ENCODE assay signal across 8 cellular contexts in the genomic region with DNA sequence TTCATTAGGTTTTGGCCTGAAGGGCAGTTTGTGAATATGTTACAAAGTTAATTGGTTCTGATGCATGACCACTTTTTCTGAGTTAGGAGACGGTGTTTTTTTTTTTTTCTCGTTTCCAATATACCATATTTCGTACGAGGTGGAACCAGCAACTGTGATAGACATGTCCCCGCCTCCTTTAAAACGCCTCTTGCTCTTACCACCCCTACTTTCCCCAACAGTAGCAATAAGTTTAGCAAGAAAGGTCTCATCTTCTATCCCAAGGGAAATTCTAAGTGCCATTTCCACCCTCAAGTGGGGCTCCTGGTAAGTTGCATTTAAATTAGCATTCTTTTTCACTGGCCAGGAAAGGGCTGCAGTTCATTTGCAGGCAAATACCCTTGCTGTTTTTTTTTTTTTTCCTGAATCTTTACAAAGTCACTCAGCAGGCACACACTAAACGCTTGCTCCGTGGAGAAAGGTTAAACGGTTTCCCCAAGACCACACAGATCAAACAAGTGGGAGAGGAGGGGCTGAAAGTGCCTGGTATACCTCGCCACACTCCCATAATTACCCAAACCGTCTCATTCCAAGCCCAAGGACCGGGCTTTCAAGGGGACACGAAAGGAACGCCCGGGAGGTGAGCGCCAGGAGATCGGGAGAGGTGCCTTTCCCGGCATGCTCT. TPM values are rescaled to one million over a fixed set of nuclear protein-coding genes. Genes with fewer than 3 reads are reported as not detected.
A peak's percentile ranks its signal among the peaks of the same experiment; 100 is the strongest.
DNase-seq lines count a peak whose midpoint lies in the region; ATAC-seq and TF ChIP-seq lines count a peak whose summit lies in the region.

No MANE protein-coding gene starts in this region.

- H3K4me1 Mint-ChIP-seq in activated CD4-positive, alpha-beta T cell treated with anti-CD3 and anti-CD28 coated beads, Interleukin-2, amount 10 ng/mL, durations not matched to agents 24 days and 14 days, result peaks cover 13% of the 10 kb centered on the region
- peaks cover 16 to 19% (median 16%) of the 10 kb centered on the region in 3 donors for H3K4me1 Mint-ChIP-seq in T-cell

- no peaks in the 10 kb centered on the region for H3K27me3 ChIP-seq in rectal smooth muscle tissue (ENCODE audit: control insufficient read depth, insufficient read depth, low read length)

- peaks cover 17% of the 10 kb centered on the region for H3K27me3 Mint-ChIP-seq in activated CD4-positive, alpha-beta T cell treated with anti-CD3 and anti-CD28 coated beads, Interleukin-2, amount 10 ng/mL, durations not matched to agents 24 days and 14 days
- no peaks in the 10 kb centered on the region for H3K27me3 Mint-ChIP-seq in T-cell

- no peaks in the 10 kb centered on the region for H3K36me3 ChIP-seq in rectal smooth muscle tissue (ENCODE audit: control insufficient read depth, insufficient read depth, low read length)

- no peak for TF ChIP-seq CTCF in fibroblast of villous mesenchyme (IDR thresholded peaks at IDR 0.05; ENCODE audit: insufficient read depth, low read depth, low read length)

- peaks cover 7% of the 10 kb centered on the region for H3K9me3 Mint-ChIP-seq in activated CD4-positive, alpha-beta T cell treated with anti-CD3 and anti-CD28 coated beads, Interleukin-2, amount 10 ng/mL, durations not matched to agents 24 days and 14 days
- H3K9me3 Mint-ChIP-seq in T-cell, result peaks cover 4 to 8% (median 6%) of the 10 kb centered on the region in 3 donors

- H3K27ac ChIP-seq in rectal smooth muscle tissue (ENCODE audit: low read depth, low read length), result no peak overlapping the region

- no peak for DNase-seq in activated CD4-positive, alpha-beta T cell treated with anti-CD3 and anti-CD28 coated beads, Interleukin-2, amount 10 ng/mL, durations not matched to agents 24 days and 14 days
- no peak for DNase-seq in activated CD4-positive, alpha-beta T cell treated with anti-CD3 and anti-CD28 coated beads for 48 hours
- no peak for DNase-seq in T-cell
- no peak for DNase-seq in fibroblast of villous mesenchyme (ENCODE audit: low read depth)
- no peak for DNase-seq in stimulated activated CD4-positive, alpha-beta T cell treated with anti-CD3 and anti-CD28 coated beads, Interleukin-15, amount 100 ng/mL, for 24 hours

- ATAC-seq in T-cell (replicated peaks in 1 of 4) (peak in 2 of 4 experiments; percentile 3 to 15), GM21723 (IDR thresholded peaks at IDR 0.05; ENCODE audit: unreplicated experiment) (no peak), GM19452 (IDR thresholded peaks at IDR 0.05; ENCODE audit: unreplicated experiment) (no peak)

- H3K4me1 ChIP-seq in rectal smooth muscle tissue (ENCODE audit: control insufficient read depth, insufficient read depth, low read length), result no peaks in the 10 kb centered on the region

- intact Hi-C loops in activated CD4-positive, alpha-beta T cell treated with anti-CD3 and anti-CD28 coated beads, Interleukin-2, amount 10 ng/mL, durations not matched to agents 24 days and 14 days (cut with micrococcal nuclease), result loop anchor here (1.0 to 5.0 kb wide), 3 partner anchors 41 to 192 kb away; a partner anchor contains a TSS

- CTCF ChIA-PET in T-cell (lab: Charles Lee), result interaction anchor here in 1 of 2 donors (0.7 to 2.4 kb wide), 4 partner anchors 17 to 96 kb away, joined by 3 to 9 read pairs (median 4); no protein-coding TSS in a partner anchor

- peak overlapping the region; percentile 88 for H3K27ac Mint-ChIP-seq in activated CD4-positive, alpha-beta T cell treated with anti-CD3 and anti-CD28 coated beads, Interleukin-2, amount 10 ng/mL, durations not matched to agents 24 days and 14 days
- peak overlapping the region in 1 of 2 donors; percentile 40 for H3K27ac Mint-ChIP-seq in T-cell

- H3K4me3 Mint-ChIP-seq in activated CD4-positive, alpha-beta T cell treated with anti-CD3 and anti-CD28 coated beads, Interleukin-2, amount 10 ng/mL, durations not matched to agents 24 days and 14 days, result peak overlapping the region; percentile 84
- peak overlapping the region; percentile 78 to 81 (median 79) for H3K4me3 Mint-ChIP-seq in T-cell

- POLR2A ChIA-PET in T-cell (lab: Charles Lee), result interaction anchor here (0.6 kb wide), 3 partner anchors 8 to 1534 kb away, joined by 3 read pairs; no protein-coding TSS in a partner anchor

- H3K9ac ChIP-seq in rectal smooth muscle tissue (ENCODE audit: low read length), result no peak overlapping the region

- no peaks in the 10 kb centered on the region for H3K36me3 Mint-ChIP-seq in activated CD4-positive, alpha-beta T cell treated with anti-CD3 and anti-CD28 coated beads, Interleukin-2, amount 10 ng/mL, durations not matched to agents 24 days and 14 days (ENCODE audit: low read depth)
- H3K36me3 Mint-ChIP-seq in T-cell, result no peaks in the 10 kb centered on the region

- peak overlapping the region; percentile 64 for H3K4me3 ChIP-seq in fibroblast of villous mesenchyme (ENCODE audit: low read depth, low read length)
- H3K4me3 ChIP-seq in rectal smooth muscle tissue (ENCODE audit: low read length), result peak overlapping the region; percentile 65

RNA-seq across cellular contexts. Expression of a gene that starts 39.5 kb away (rescaled TPM):
- total RNA-seq in activated CD4-positive, alpha-beta T cell treated with anti-CD3 and anti-CD28 coated beads, Interleukin-2, amount 10 ng/mL, durations not matched to agents 24 days and 14 days, result 36.0 and 37.7 TPM in 2 replicates
- total RNA-seq in T-cell (10 to 100 TPM; 49.7 to 58.7 (median 54.7) TPM), fibroblast of villous mesenchyme (27.7 and 41.5 TPM in 2 replicates)
